ENCODE assay signal across 37 cellular contexts in the genomic region with DNA sequence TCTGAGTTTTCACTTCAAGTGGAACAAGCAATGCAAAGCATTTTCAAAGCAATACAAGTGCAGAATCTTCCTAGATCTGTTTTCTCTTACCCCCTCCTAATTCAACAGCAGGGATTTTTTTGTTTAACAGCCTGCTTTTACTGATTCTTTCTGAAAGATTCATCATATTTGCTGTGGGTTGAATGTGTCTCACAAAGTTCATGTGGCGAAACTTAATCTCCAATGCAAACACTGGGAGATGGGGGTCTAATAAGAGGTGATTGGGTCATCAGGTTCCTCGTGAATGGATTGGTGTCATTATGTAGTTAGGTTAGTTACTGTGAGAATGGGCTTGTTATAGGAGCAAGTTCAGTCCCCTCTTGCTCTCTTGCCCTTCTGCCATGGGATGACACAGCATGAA.
DNase-seq lines count a peak whose midpoint lies in the region; ATAC-seq, FAIRE-seq and TF ChIP-seq lines count a peak whose summit lies in the region.
"Had no signal": no experiment of that assay in that cellular context is flagged by ENCODE, and none has a peak within 500 bp of the region (broad histone marks: within the 10 kb centered on the region; RNA-seq: fewer than 3 reads in every experiment).

No MANE protein-coding gene starts in this region.

- H4K20me1 ChIP-seq in HepG2 (ENCODE audit: insufficient read depth, low read length) (no peaks in the 10 kb centered on the region), IMR-90 (ENCODE audit: insufficient read depth, low read length) (no peaks in the 10 kb centered on the region; the same call in 1 of the 2 replicates)
- H4K20me1 ChIP-seq: BLaER1; BLaER1 treated with 17β-estradiol and CSF1 and Interleukin-3, amounts not matched to agents 10 nM and 100 nM had no signal

- peak overlapping the region; percentile 52 for H3K4me2 ChIP-seq in HepG2 (ENCODE audit: low read depth, low read length)
- no peak overlapping the region for H3K4me2 ChIP-seq in IMR-90 (ENCODE audit: low read depth, low read length)
- H3K4me2 ChIP-seq in trophoblast cell (ENCODE audit: low read length) = no peak overlapping the region
- H3K4me2 ChIP-seq: A549; BLaER1; BLaER1 treated with 17β-estradiol and CSF1 and Interleukin-3, amounts not matched to agents 10 nM and 100 nM had no signal

- peak; percentile 84 for FAIRE-seq in HepG2 (lab: Jason Lieb, UNC)
- FAIRE-seq: A204.1, A549, D721Med had no signal

- no peak overlapping the region for H3K4me3 ChIP-seq in HepG2 (replicated peaks in 1 of 3; ENCODE audit: insufficient read depth in 1 of 3, low read depth in 2 of 3, low read length in 3 of 3)
- H3K4me3 ChIP-seq in right lobe of liver = no peak overlapping the region
- no peak overlapping the region for H3K4me3 ChIP-seq in IMR-90 (ENCODE audit: insufficient read depth, low read depth, low read length)
- H3K4me3 ChIP-seq in neutrophil (ENCODE audit: low read depth in 1 of 2, low read length in 1 of 2) = no peak overlapping the region
- H3K4me3 ChIP-seq in trophoblast cell (ENCODE audit: low read depth, low read length) = no peak overlapping the region
- H3K4me3 ChIP-seq: A549; BLaER1; BLaER1 treated with 17β-estradiol and CSF1 and Interleukin-3, amounts not matched to agents 10 nM and 100 nM had no signal

- TF ChIP-seq EP300 in HepG2 (IDR thresholded peaks at IDR 0.05; ENCODE audit: low read depth in 2 of 2, low read length in 2 of 2) = peak in 1 of 2 experiments; percentile 88; a peak in 2 of 4 replicates
- TF ChIP-seq EP300 in HepG2 (CRISPR knock-in tag; IDR thresholded peaks at IDR 0.05; ENCODE audit: borderline replicate concordance) = peak; percentile 42; the same call in 1 of the 2 replicates

- H4K5ac ChIP-seq in IMR-90 (ENCODE audit: low read depth, low read length) = no peak overlapping the region

- H3K9me3 Mint-ChIP-seq in mesothelial cell of epicardium = peaks cover 3% of the 10 kb centered on the region
- H3K9me3 Mint-ChIP-seq in activated naive CD8-positive, alpha-beta T cell treated with anti-CD3 and anti-CD28 coated beads, Interleukin-2, amount 50 U/mL, for 24 hours = no peaks in the 10 kb centered on the region
- H3K9me3 Mint-ChIP-seq: CD14-positive monocyte; CD4-positive, alpha-beta memory T cell; CD4-positive, alpha-beta T cell; CD4-positive, CD25-positive, alpha-beta regulatory T cell; CD8-positive, alpha-beta memory T cell; CD8-positive, alpha-beta T cell had no signal

- H3K36me3 Mint-ChIP-seq in mesothelial cell of epicardium = peaks cover 2% of the 10 kb centered on the region
- no peaks in the 10 kb centered on the region for H3K36me3 Mint-ChIP-seq in activated naive CD8-positive, alpha-beta T cell treated with anti-CD3 and anti-CD28 coated beads, Interleukin-2, amount 50 U/mL, for 24 hours (ENCODE audit: low read depth)
- H3K36me3 Mint-ChIP-seq: CD14-positive monocyte had no signal

- H3K79me2 ChIP-seq in HepG2 (ENCODE audit: insufficient read depth, low read length) = peaks cover 2% of the 10 kb centered on the region
- H3K79me2 ChIP-seq in trophoblast cell (ENCODE audit: control insufficient read depth, insufficient read depth, low read length, poor library complexity) = no peaks in the 10 kb centered on the region

- H3K9ac ChIP-seq in HepG2 (ENCODE audit: insufficient read depth, low read depth, low read length) (no peak overlapping the region), IMR-90 (ENCODE audit: low read depth, low read length) (no peak overlapping the region), trophoblast cell (ENCODE audit: low read length) (no peak overlapping the region)
- H3K9ac ChIP-seq: BLaER1; BLaER1 treated with 17β-estradiol and CSF1 and Interleukin-3, amounts not matched to agents 10 nM and 100 nM had no signal

- H3K27ac Mint-ChIP-seq in mesothelial cell of epicardium = no peak overlapping the region
- no peak overlapping the region for H3K27ac Mint-ChIP-seq in activated naive CD8-positive, alpha-beta T cell treated with anti-CD3 and anti-CD28 coated beads, Interleukin-2, amount 50 U/mL, for 24 hours
- H3K27ac Mint-ChIP-seq: B cell; CD14-positive monocyte; CD4-positive, alpha-beta memory T cell; CD4-positive, alpha-beta T cell; CD4-positive, CD25-positive, alpha-beta regulatory T cell; CD8-positive, alpha-beta memory T cell; CD8-positive, alpha-beta T cell had no signal

- H2AFZ ChIP-seq in HepG2 (ENCODE audit: low read length) (no peak overlapping the region), IMR-90 (replicated peaks; ENCODE audit: low read length, poor library complexity) (no peak overlapping the region), trophoblast cell (ENCODE audit: insufficient read depth, low read length, poor library complexity) (no peak overlapping the region)

- CTCF ChIA-PET in HepG2 (lab: Yijun Ruan, JAX; ENCODE audit: low intra/inter-chr PET ratio, low total read pairs) (no interaction called here), IMR-90 (lab: Yijun Ruan, JAX) (no interaction called here)

- no peak for TF ChIP-seq RAD21 in HepG2 (CRISPR knock-in tag; IDR thresholded peaks at IDR 0.05)
- TF ChIP-seq RAD21 in IMR-90 (IDR thresholded peaks at IDR 0.05; ENCODE audit: low read length) = no peak

- H3K4me1 Mint-ChIP-seq in mesothelial cell of epicardium = peaks cover 4% of the 10 kb centered on the region
- H3K4me1 Mint-ChIP-seq in activated naive CD8-positive, alpha-beta T cell treated with anti-CD3 and anti-CD28 coated beads, Interleukin-2, amount 50 U/mL, for 24 hours = no peaks in the 10 kb centered on the region
- H3K4me1 Mint-ChIP-seq: B cell; CD8-positive, alpha-beta memory T cell had no signal

- 6% methylated on average over 2 of the region's 2 CpGs for WGBS in HepG2 (ENCODE audit: low lambda C conversion rate)
- WGBS in right lobe of liver (ENCODE audit: insufficient coverage, low coverage, low lambda C conversion rate, missing lambda C conversion rate) = 60% methylated on average over 2 of the region's 2 CpGs
- no CpG with 5 or more reads among the region's 2 CpGs for WGBS in IMR-90 (ENCODE audit: extremely low coverage in 2 of 2, insufficient read length in 1 of 2), 2 experiments
- WGBS in trophoblast cell (ENCODE audit: extremely low coverage, insufficient coverage, insufficient read length) = no CpG with 5 or more reads among the region's 2 CpGs

- TF ChIP-seq CTCF in HepG2 (CRISPR knock-in tag; IDR thresholded peaks at IDR 0.05) = no peak
- no peak for TF ChIP-seq CTCF in right lobe of liver (IDR thresholded peaks at IDR 0.05)
- TF ChIP-seq CTCF in IMR-90 (conservative IDR thresholded peaks at IDR 0.05; ENCODE audit: low read depth, low read length) = no peak
- TF ChIP-seq CTCF in neutrophil (IDR thresholded peaks at IDR 0.05) = no peak
- TF ChIP-seq CTCF in mesothelial cell of epicardium (IDR thresholded peaks at IDR 0.05; ENCODE audit: unreplicated experiment) = no peak

- no peak overlapping the region for H3K4ac ChIP-seq in IMR-90 (ENCODE audit: low read depth, low read length)
- H3K4ac ChIP-seq in trophoblast cell (ENCODE audit: low read depth, low read length) = no peak overlapping the region

- ATAC-seq in HepG2 = peak; percentile 89
- ATAC-seq in right lobe of liver = no peak
- no peak for ATAC-seq in IMR-90 (ENCODE audit: low read depth)
- no peak for ATAC-seq in activated naive CD8-positive, alpha-beta T cell treated with anti-CD3 and anti-CD28 coated beads, Interleukin-2, amount 50 U/mL, for 24 hours
- ATAC-seq: A549; CD8-positive, alpha-beta T cell had no signal

- H2BK120ac ChIP-seq in IMR-90 (ENCODE audit: low read depth, low read length) = no peak overlapping the region
- no peak overlapping the region for H2BK120ac ChIP-seq in trophoblast cell (ENCODE audit: insufficient read depth, low read length, poor library complexity)

- no peak overlapping the region for H2BK12ac ChIP-seq in trophoblast cell (ENCODE audit: low read length)

- H3K4me1 ChIP-seq in HepG2 (ENCODE audit: insufficient read depth, low read length) (peaks cover 49% of the 10 kb centered on the region), right lobe of liver (peaks cover 0 to 6% (median 2%) of the 10 kb centered on the region in 4 donors), IMR-90 (ENCODE audit: control insufficient read depth, insufficient read depth, low read length) (peaks cover 21% of the 10 kb centered on the region), neutrophil (ENCODE audit: control insufficient read depth in 1 of 2, insufficient read depth in 1 of 2, low read depth in 1 of 2, low read length in 1 of 2) (peaks cover 24 to 29% of the 10 kb centered on the region in 2 experiments), trophoblast cell (ENCODE audit: control insufficient read depth in 1 of 2, insufficient read depth in 2 of 2, low read length in 2 of 2) (peaks cover 5% of the 10 kb centered on the region in 2 experiments)
- H3K4me1 ChIP-seq: BE2C; BLaER1; BLaER1 treated with 17β-estradiol and CSF1 and Interleukin-3, amounts not matched to agents 10 nM and 100 nM; Caco-2 had no signal

- H2AK9ac ChIP-seq in IMR-90 (replicated peaks; ENCODE audit: low read depth, low read length, poor library complexity) = no peak overlapping the region

- peak overlapping the region; percentile 26; the same call in 1 of the 2 replicates for H3K18ac ChIP-seq in IMR-90 (ENCODE audit: low read depth, low read length)
- H3K18ac ChIP-seq in trophoblast cell (ENCODE audit: low read length) = no peak overlapping the region

- H2AK5ac ChIP-seq in IMR-90 (ENCODE audit: low read depth, low read length) (no peak overlapping the region; the same call in 1 of the 2 replicates), trophoblast cell (ENCODE audit: low read length) (no peak overlapping the region)

- dilution Hi-C loops in IMR-90 (cut with HindIII; ENCODE audit: low sequenced_read_pairs, unreplicated experiment) = no loop called here

- H4K8ac ChIP-seq in IMR-90 (ENCODE audit: low read depth in 2 of 2, low read length in 2 of 2) (no peak overlapping the region; a peak in 1 of 4 replicates), trophoblast cell (ENCODE audit: low read depth, low read length) (no peak overlapping the region)

- no peaks in the 10 kb centered on the region for H3K27me3 Mint-ChIP-seq in mesothelial cell of epicardium (ENCODE audit: low read depth)
- H3K27me3 Mint-ChIP-seq in activated naive CD8-positive, alpha-beta T cell treated with anti-CD3 and anti-CD28 coated beads, Interleukin-2, amount 50 U/mL, for 24 hours = no peaks in the 10 kb centered on the region
- H3K27me3 Mint-ChIP-seq: B cell; CD4-positive, alpha-beta memory T cell; CD4-positive, alpha-beta T cell; CD4-positive, CD25-positive, alpha-beta regulatory T cell; CD8-positive, alpha-beta memory T cell had no signal

- H3K9me3 ChIP-seq in HepG2 (ENCODE audit: low read length) = no peaks in the 10 kb centered on the region
- H3K9me3 ChIP-seq in right lobe of liver = no peaks in the 10 kb centered on the region
- H3K9me3 ChIP-seq in IMR-90 (ENCODE audit: control insufficient read depth, insufficient read depth, low read length) = no peaks in the 10 kb centered on the region
- no peaks in the 10 kb centered on the region for H3K9me3 ChIP-seq in neutrophil
- no peaks in the 10 kb centered on the region for H3K9me3 ChIP-seq in trophoblast cell (ENCODE audit: insufficient read depth, low read depth, low read length)
- H3K9me3 ChIP-seq: A549, BE2C, BLaER1, Caco-2 had no signal

- no peak overlapping the region for H2BK20ac ChIP-seq in IMR-90 (ENCODE audit: low read depth, low read length)

- H3K27me3 ChIP-seq in HepG2 (ENCODE audit: control insufficient read depth in 1 of 2, insufficient read depth in 2 of 2, low read length in 2 of 2) (no peaks in the 10 kb centered on the region), right lobe of liver (no peaks in the 10 kb centered on the region), IMR-90 (ENCODE audit: control insufficient read depth, insufficient read depth, low read length) (no peaks in the 10 kb centered on the region), neutrophil (no peaks in the 10 kb centered on the region), trophoblast cell (ENCODE audit: insufficient read depth, low read length) (no peaks in the 10 kb centered on the region)
- H3K27me3 ChIP-seq: BE2C; BLaER1; BLaER1 treated with 17β-estradiol and CSF1 and Interleukin-3, amounts not matched to agents 10 nM and 100 nM had no signal

- peak overlapping the region; percentile 4; the same call in 1 of the 3 replicates for H2BK15ac ChIP-seq in IMR-90 (ENCODE audit: low read depth, low read length)

- H4K12ac ChIP-seq in trophoblast cell (ENCODE audit: low read depth, low read length) = no peak overlapping the region

- BruUV-seq in HepG2 (replicated peaks; lab: Mats Ljungman, UMichigan) (no TSS peak), IMR-90 (replicated peaks; lab: Mats Ljungman, UMichigan) (no TSS peak)

- H3K9me1 ChIP-seq in IMR-90 (ENCODE audit: insufficient read depth, low read length) = peaks cover 8% of the 10 kb centered on the region; the same call in 1 of the 2 replicates

- H3K4me3 Mint-ChIP-seq in mesothelial cell of epicardium = no peak overlapping the region
- no peak overlapping the region for H3K4me3 Mint-ChIP-seq in activated naive CD8-positive, alpha-beta T cell treated with anti-CD3 and anti-CD28 coated beads, Interleukin-2, amount 50 U/mL, for 24 hours
- H3K4me3 Mint-ChIP-seq: B cell; CD14-positive monocyte; CD4-positive, alpha-beta memory T cell; CD4-positive, alpha-beta T cell; CD4-positive, CD25-positive, alpha-beta regulatory T cell; CD8-positive, alpha-beta memory T cell; CD8-positive, alpha-beta T cell had no signal

- H4K91ac ChIP-seq in IMR-90 (ENCODE audit: insufficient read depth, low read depth, low read length) (no peak overlapping the region), trophoblast cell (ENCODE audit: low read depth, low read length) (no peak overlapping the region)

- peak; percentile 90 for DNase-seq in HepG2 (ENCODE audit: low spot score)
- no peak for DNase-seq in right lobe of liver
- DNase-seq in IMR-90 = no peak
- no peak for DNase-seq in trophoblast cell
- DNase-seq in amygdala (lab: John Stamatoyannopoulos, UW) = no peak
- no peak for DNase-seq in mesothelial cell of epicardium (ENCODE audit: low spot score in 2 of 2, unreplicated experiment in 2 of 2)
- DNase-seq in activated naive CD8-positive, alpha-beta T cell treated with anti-CD3 and anti-CD28 coated beads, Interleukin-2, amount 50 U/mL, for 24 hours = no peak
- DNase-seq: 8988T; ACHN; AML-193; BE2C; C1 segment of cervical spinal cord; Caco-2; Calu3; CD4-positive, alpha-beta memory T cell; CD4-positive, alpha-beta T cell; CD4-positive, CD25-positive, alpha-beta regulatory T cell; CD8-positive, alpha-beta memory T cell; CD8-positive, alpha-beta T cell; COR-L47; DMS 273 treated with DMSO at 0.1 percent for 48 hours; DMS153; DMS53; DMS79; DMS79 treated with DMSO at 0.1 percent for 48 hours; DND-41; EL had no signal

- peak overlapping the region; percentile 63 for H3K27ac ChIP-seq in HepG2 (ENCODE audit: extremely low read length, insufficient read depth, low read length)
- no peak overlapping the region for H3K27ac ChIP-seq in right lobe of liver
- no peak overlapping the region for H3K27ac ChIP-seq in IMR-90 (ENCODE audit: insufficient read depth, low read length)
- H3K27ac ChIP-seq in neutrophil = peak overlapping the region; percentile 71
- H3K27ac ChIP-seq in trophoblast cell (ENCODE audit: low read depth, low read length) = no peak overlapping the region
- H3K27ac ChIP-seq: 22Rv1; A549; BLaER1; BLaER1 treated with 17β-estradiol and CSF1 and Interleukin-3, amounts not matched to agents 10 nM and 100 nM; C4-2B had no signal

- H3K14ac ChIP-seq in IMR-90 (replicated peaks; ENCODE audit: low read depth, low read length) (no peak overlapping the region), trophoblast cell (ENCODE audit: low read length) (no peak overlapping the region)

- intact Hi-C loops in HepG2 (cut with micrococcal nuclease; ENCODE audit: unreplicated experiment) = loop anchor here (5.0 kb wide), 1 partner anchor 33 kb away; no protein-coding TSS in a partner anchor
- intact Hi-C loops in right lobe of liver (cut with DNase I) = no loop called here
- intact Hi-C loops in IMR-90 (cut with micrococcal nuclease) = no loop called here

- H3K23ac ChIP-seq in IMR-90 (ENCODE audit: low read depth, low read length) (no peak overlapping the region), trophoblast cell (ENCODE audit: low read length) (peak overlapping the region; percentile 3)

- H3K56ac ChIP-seq in IMR-90 (ENCODE audit: extremely low read depth, insufficient read depth, low read length) = no peak overlapping the region

- in situ Hi-C loops in HepG2 (cut with HindIII; ENCODE audit: extremely low pct_ligation_motif_present, low pct_unique_long_range_greater_than_20kb) = no loop called here
- in situ Hi-C loops in IMR-90 (cut with MboI; ENCODE audit: low sequenced_read_pairs) = no loop called here

- H2BK5ac ChIP-seq in IMR-90 (ENCODE audit: low read depth, low read length, poor library complexity, severe bottlenecking) (no peak overlapping the region), trophoblast cell (ENCODE audit: low read depth, low read length, poor library complexity) (no peak overlapping the region)

- H3K36me3 ChIP-seq in HepG2 (replicated peaks in 1 of 2; ENCODE audit: control insufficient read depth in 1 of 2, insufficient read depth in 2 of 2, low read length in 2 of 2) (no peaks in the 10 kb centered on the region; a peak in 1 of 5 replicates), right lobe of liver (no peaks in the 10 kb centered on the region), IMR-90 (ENCODE audit: control insufficient read depth, insufficient read depth, low read length) (no peaks in the 10 kb centered on the region), neutrophil (no peaks in the 10 kb centered on the region), trophoblast cell (ENCODE audit: control insufficient read depth in 1 of 2, insufficient read depth in 2 of 2, low read length in 2 of 2) (no peaks in the 10 kb centered on the region)
- H3K36me3 ChIP-seq: BE2C; BLaER1; BLaER1 treated with 17β-estradiol and CSF1 and Interleukin-3, amounts not matched to agents 10 nM and 100 nM had no signal

- TF ChIP-seq POLR2A in HepG2 (IDR thresholded peaks at IDR 0.05; ENCODE audit: insufficient read depth in 1 of 2, low read depth in 2 of 2, low read length in 2 of 2) (no peak), right lobe of liver (IDR thresholded peaks at IDR 0.05) (no peak), IMR-90 (IDR thresholded peaks at IDR 0.05; ENCODE audit: low read depth, low read length) (no peak)

- H3K79me1 ChIP-seq in IMR-90 (ENCODE audit: low read depth in 1 of 2, low read length in 2 of 2) (peaks cover 29 to 58% of the 10 kb centered on the region in 2 experiments; a peak in 3 of 4 replicates), trophoblast cell (ENCODE audit: low read length) (no peaks in the 10 kb centered on the region)

- POLR2A ChIA-PET in HepG2 (lab: Yijun Ruan, JAX) = interaction anchor here (1.0 kb wide), 1 partner anchor 108 kb away, joined by 4 read pairs; the partner anchor contains the start of gene CNNM2
- POLR2A ChIA-PET in IMR-90 (lab: Charles Lee; ENCODE audit: unreplicated experiment) = no interaction called here

Comparison
In these comparisons a context has a peak if more than half of its experiments do, and no peak if none do; other contexts are left out.
1. H3K27ac ChIP-seq: peak in HepG2 (single experiment) and neutrophil (single experiment); none in right lobe of liver (0 of 3), IMR-90 (single experiment) and trophoblast cell (single experiment).